1 cellular context compared by ENCODE assay signal in the genomic region with DNA sequence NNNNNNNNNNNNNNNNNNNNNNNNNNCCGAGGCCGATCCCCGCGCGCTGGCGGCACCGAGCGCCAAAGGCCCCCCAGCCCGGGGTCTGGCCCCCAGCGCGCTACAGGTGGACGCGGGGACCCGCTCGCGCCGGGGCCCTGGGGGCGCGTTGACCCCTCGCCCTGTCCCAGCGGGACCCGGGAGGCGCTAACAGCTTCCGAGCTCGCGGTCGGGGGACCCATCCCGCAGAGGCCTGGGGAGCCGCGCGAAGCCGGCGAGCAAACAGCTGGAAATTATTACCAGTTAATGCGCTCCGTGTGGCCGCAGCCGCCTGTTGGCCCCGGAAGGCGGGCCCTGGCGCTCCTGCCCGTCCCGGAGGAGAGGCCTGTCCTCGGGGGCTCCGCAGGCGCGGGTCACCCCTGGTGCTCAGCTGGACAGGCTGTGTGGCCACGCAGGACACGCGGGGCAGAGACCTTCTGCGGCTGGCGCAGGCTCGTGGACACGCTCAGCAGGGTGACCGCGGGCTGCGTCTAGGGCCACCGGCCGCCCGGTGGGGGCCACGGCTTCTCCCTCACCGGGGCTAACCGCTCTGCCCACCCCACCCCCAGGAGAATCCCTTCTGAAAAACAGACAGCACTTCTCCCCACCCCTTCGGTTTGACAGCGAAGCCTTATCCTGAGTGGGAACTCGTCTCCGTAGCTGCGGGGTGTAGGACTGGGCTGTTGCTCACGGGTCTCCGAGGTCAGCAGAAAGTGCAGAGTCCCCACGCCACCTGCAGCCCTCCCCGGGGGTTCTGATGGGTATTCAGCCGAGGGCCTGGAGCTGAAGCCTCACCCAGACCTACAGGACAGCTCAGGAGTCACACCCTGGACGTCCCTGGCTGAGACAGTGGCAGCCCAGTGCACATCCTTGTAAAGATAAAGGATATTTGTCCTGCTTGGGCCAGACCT.
TF ChIP-seq lines count a peak whose summit lies in the region.

No MANE protein-coding gene starts in this region.

TF ChIP-seq in HepG2, 621 proteins besides CTCF, POLR2A, EP300 and RAD21 (continued from another document and continues in another):
- TF ChIP-seq, protein P1, sequence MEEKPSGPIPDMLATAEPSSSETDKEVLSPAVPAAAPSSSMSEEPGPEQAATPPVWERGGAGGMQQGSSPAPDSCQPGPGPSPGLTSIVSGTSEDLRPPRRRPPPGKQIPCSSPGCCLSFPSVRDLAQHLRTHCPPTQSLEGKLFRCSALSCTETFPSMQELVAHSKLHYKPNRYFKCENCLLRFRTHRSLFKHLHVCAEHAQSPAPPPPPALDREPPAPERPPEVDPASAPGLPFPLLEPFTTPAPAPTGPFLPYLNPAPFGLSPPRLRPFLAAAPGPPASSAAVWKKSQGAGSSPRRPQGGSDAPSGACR (CRISPR knock-in tag; IDR thresholded peaks at IDR 0.05) = no peak
- TF ChIP-seq, protein P2, sequence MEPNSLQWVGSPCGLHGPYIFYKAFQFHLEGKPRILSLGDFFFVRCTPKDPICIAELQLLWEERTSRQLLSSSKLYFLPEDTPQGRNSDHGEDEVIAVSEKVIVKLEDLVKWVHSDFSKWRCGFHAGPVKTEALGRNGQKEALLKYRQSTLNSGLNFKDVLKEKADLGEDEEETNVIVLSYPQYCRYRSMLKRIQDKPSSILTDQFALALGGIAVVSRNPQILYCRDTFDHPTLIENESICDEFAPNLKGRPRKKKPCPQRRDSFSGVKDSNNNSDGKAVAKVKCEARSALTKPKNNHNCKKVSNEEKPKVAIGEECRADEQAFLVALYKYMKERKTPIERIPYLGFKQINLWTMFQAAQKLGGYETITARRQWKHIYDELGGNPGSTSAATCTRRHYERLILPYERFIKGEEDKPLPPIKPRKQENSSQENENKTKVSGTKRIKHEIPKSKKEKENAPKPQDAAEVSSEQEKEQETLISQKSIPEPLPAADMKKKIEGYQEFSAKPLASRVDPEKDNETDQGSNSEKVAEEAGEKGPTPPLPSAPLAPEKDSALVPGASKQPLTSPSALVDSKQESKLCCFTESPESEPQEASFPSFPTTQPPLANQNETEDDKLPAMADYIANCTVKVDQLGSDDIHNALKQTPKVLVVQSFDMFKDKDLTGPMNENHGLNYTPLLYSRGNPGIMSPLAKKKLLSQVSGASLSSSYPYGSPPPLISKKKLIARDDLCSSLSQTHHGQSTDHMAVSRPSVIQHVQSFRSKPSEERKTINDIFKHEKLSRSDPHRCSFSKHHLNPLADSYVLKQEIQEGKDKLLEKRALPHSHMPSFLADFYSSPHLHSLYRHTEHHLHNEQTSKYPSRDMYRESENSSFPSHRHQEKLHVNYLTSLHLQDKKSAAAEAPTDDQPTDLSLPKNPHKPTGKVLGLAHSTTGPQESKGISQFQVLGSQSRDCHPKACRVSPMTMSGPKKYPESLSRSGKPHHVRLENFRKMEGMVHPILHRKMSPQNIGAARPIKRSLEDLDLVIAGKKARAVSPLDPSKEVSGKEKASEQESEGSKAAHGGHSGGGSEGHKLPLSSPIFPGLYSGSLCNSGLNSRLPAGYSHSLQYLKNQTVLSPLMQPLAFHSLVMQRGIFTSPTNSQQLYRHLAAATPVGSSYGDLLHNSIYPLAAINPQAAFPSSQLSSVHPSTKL (CRISPR knock-in tag; IDR thresholded peaks at IDR 0.05) = 0 out of 2 replicates have a peak, but pooled peaks have one; percentile 13
- TF ChIP-seq ZNF10 (CRISPR knock-in tag; IDR thresholded peaks at IDR 0.05; ENCODE audit: borderline replicate concordance, low read depth) (no peak), ZNF382 (CRISPR knock-in tag; IDR thresholded peaks at IDR 0.05; ENCODE audit: borderline replicate concordance) (no peak), HMGA1 (CRISPR knock-in tag; conservative IDR thresholded peaks at IDR 0.05) (no peak), ZNF136 (CRISPR knock-in tag; IDR thresholded peaks at IDR 0.05; ENCODE audit: low read depth) (no peak), THAP11 (CRISPR knock-in tag; IDR thresholded peaks at IDR 0.05) (no peak), HES4 (CRISPR knock-in tag; IDR thresholded peaks at IDR 0.05; ENCODE audit: borderline replicate concordance) (no peak), SAP130 (CRISPR knock-in tag; IDR thresholded peaks at IDR 0.05; ENCODE audit: low read depth) (peak; percentile 49), ZFP62 (CRISPR knock-in tag; IDR thresholded peaks at IDR 0.05) (no peak), NFRKB (IDR thresholded peaks at IDR 0.05) (no peak), ZSCAN21 (CRISPR knock-in tag; IDR thresholded peaks at IDR 0.05; ENCODE audit: borderline replicate concordance) (no peak), RFXAP (CRISPR knock-in tag; IDR thresholded peaks at IDR 0.05; ENCODE audit: borderline replicate concordance) (no peak), MXD4 (CRISPR knock-in tag; IDR thresholded peaks at IDR 0.05) (no peak), PHF8 (CRISPR knock-in tag; IDR thresholded peaks at IDR 0.05) (0 out of 2 replicates have a peak, but pooled peaks have one; percentile 32), HNRNPLL (IDR thresholded peaks at IDR 0.05; ENCODE audit: low read depth, low read length, poor library complexity, severe bottlenecking) (peak; percentile 57), ZNF879 (CRISPR knock-in tag; IDR thresholded peaks at IDR 0.05) (no peak), LCORL (IDR thresholded peaks at IDR 0.05) (no peak), LCORL (CRISPR knock-in tag; IDR thresholded peaks at IDR 0.05) (peak; percentile 68; the same call in 1 of the 2 replicates), TSC22D2 (CRISPR knock-in tag; IDR thresholded peaks at IDR 0.05; ENCODE audit: borderline replicate concordance) (no peak), ATM (IDR thresholded peaks at IDR 0.05; ENCODE audit: borderline replicate concordance) (no peak), ZNF761 (CRISPR knock-in tag; conservative IDR thresholded peaks at IDR 0.05) (no peak), RELA (CRISPR knock-in tag; IDR thresholded peaks at IDR 0.05) (no peak), ZBTB7A (CRISPR knock-in tag; IDR thresholded peaks at IDR 0.05) (no peak), ZNF850 (CRISPR knock-in tag; conservative IDR thresholded peaks at IDR 0.05) (no peak)
- TF ChIP-seq, protein P3, sequence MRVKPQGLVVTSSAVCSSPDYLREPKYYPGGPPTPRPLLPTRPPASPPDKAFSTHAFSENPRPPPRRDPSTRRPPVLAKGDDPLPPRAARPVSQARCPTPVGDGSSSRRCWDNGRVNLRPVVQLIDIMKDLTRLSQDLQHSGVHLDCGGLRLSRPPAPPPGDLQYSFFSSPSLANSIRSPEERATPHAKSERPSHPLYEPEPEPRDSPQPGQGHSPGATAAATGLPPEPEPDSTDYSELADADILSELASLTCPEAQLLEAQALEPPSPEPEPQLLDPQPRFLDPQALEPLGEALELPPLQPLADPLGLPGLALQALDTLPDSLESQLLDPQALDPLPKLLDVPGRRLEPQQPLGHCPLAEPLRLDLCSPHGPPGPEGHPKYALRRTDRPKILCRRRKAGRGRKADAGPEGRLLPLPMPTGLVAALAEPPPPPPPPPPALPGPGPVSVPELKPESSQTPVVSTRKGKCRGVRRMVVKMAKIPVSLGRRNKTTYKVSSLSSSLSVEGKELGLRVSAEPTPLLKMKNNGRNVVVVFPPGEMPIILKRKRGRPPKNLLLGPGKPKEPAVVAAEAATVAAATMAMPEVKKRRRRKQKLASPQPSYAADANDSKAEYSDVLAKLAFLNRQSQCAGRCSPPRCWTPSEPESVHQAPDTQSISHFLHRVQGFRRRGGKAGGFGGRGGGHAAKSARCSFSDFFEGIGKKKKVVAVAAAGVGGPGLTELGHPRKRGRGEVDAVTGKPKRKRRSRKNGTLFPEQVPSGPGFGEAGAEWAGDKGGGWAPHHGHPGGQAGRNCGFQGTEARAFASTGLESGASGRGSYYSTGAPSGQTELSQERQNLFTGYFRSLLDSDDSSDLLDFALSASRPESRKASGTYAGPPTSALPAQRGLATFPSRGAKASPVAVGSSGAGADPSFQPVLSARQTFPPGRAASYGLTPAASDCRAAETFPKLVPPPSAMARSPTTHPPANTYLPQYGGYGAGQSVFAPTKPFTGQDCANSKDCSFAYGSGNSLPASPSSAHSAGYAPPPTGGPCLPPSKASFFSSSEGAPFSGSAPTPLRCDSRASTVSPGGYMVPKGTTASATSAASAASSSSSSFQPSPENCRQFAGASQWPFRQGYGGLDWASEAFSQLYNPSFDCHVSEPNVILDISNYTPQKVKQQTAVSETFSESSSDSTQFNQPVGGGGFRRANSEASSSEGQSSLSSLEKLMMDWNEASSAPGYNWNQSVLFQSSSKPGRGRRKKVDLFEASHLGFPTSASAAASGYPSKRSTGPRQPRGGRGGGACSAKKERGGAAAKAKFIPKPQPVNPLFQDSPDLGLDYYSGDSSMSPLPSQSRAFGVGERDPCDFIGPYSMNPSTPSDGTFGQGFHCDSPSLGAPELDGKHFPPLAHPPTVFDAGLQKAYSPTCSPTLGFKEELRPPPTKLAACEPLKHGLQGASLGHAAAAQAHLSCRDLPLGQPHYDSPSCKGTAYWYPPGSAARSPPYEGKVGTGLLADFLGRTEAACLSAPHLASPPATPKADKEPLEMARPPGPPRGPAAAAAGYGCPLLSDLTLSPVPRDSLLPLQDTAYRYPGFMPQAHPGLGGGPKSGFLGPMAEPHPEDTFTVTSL (CRISPR knock-in tag; IDR thresholded peaks at IDR 0.05; ENCODE audit: borderline replicate concordance) = no peak
- TF ChIP-seq, protein P4, sequence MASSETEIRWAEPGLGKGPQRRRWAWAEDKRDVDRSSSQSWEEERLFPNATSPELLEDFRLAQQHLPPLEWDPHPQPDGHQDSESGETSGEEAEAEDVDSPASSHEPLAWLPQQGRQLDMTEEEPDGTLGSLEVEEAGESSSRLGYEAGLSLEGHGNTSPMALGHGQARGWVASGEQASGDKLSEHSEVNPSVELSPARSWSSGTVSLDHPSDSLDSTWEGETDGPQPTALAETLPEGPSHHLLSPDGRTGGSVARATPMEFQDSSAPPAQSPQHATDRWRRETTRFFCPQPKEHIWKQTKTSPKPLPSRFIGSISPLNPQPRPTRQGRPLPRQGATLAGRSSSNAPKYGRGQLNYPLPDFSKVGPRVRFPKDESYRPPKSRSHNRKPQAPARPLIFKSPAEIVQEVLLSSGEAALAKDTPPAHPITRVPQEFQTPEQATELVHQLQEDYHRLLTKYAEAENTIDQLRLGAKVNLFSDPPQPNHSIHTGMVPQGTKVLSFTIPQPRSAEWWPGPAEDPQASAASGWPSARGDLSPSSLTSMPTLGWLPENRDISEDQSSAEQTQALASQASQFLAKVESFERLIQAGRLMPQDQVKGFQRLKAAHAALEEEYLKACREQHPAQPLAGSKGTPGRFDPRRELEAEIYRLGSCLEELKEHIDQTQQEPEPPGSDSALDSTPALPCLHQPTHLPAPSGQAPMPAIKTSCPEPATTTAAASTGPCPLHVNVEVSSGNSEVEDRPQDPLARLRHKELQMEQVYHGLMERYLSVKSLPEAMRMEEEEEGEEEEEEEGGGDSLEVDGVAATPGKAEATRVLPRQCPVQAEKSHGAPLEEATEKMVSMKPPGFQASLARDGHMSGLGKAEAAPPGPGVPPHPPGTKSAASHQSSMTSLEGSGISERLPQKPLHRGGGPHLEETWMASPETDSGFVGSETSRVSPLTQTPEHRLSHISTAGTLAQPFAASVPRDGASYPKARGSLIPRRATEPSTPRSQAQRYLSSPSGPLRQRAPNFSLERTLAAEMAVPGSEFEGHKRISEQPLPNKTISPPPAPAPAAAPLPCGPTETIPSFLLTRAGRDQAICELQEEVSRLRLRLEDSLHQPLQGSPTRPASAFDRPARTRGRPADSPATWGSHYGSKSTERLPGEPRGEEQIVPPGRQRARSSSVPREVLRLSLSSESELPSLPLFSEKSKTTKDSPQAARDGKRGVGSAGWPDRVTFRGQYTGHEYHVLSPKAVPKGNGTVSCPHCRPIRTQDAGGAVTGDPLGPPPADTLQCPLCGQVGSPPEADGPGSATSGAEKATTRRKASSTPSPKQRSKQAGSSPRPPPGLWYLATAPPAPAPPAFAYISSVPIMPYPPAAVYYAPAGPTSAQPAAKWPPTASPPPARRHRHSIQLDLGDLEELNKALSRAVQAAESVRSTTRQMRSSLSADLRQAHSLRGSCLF (CRISPR knock-in tag; IDR thresholded peaks at IDR 0.05; ENCODE audit: borderline replicate concordance) = no peak
- TF ChIP-seq, protein P5, sequence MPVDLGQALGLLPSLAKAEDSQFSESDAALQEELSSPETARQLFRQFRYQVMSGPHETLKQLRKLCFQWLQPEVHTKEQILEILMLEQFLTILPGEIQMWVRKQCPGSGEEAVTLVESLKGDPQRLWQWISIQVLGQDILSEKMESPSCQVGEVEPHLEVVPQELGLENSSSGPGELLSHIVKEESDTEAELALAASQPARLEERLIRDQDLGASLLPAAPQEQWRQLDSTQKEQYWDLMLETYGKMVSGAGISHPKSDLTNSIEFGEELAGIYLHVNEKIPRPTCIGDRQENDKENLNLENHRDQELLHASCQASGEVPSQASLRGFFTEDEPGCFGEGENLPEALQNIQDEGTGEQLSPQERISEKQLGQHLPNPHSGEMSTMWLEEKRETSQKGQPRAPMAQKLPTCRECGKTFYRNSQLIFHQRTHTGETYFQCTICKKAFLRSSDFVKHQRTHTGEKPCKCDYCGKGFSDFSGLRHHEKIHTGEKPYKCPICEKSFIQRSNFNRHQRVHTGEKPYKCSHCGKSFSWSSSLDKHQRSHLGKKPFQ (CRISPR knock-in tag; IDR thresholded peaks at IDR 0.05; ENCODE audit: insufficient replicate concordance) = no peak
- TF ChIP-seq, protein P6, sequence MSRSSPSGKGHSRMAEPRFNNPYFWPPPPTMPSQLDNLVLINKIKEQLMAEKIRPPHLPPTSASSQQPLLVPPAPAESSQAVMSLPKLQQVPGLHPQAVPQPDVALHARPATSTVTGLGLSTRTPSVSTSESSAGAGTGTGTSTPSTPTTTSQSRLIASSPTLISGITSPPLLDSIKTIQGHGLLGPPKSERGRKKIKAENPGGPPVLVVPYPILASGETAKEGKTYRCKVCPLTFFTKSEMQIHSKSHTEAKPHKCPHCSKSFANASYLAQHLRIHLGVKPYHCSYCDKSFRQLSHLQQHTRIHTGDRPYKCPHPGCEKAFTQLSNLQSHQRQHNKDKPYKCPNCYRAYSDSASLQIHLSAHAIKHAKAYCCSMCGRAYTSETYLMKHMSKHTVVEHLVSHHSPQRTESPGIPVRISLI (CRISPR knock-in tag; IDR thresholded peaks at IDR 0.05; ENCODE audit: borderline replicate concordance) = no peak
- TF ChIP-seq, protein P7, sequence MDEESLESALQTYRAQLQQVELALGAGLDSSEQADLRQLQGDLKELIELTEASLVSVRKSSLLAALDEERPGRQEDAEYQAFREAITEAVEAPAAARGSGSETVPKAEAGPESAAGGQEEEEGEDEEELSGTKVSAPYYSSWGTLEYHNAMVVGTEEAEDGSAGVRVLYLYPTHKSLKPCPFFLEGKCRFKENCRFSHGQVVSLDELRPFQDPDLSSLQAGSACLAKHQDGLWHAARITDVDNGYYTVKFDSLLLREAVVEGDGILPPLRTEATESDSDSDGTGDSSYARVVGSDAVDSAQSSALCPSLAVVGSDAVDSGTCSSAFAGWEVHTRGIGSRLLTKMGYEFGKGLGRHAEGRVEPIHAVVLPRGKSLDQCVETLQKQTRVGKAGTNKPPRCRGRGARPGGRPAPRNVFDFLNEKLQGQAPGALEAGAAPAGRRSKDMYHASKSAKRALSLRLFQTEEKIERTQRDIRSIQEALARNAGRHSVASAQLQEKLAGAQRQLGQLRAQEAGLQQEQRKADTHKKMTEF (CRISPR knock-in tag; IDR thresholded peaks at IDR 0.05) = 0 out of 2 replicates have a peak, but pooled peaks have one; percentile 20
